Comparison of ENCODE assay signal across 10 cellular contexts in genomic region chr1:118960567-118961136, GRCh38. TPM values are rescaled to one million over a fixed set of nuclear protein-coding genes. Genes with fewer than 3 reads are reported as not detected.
DNase-seq lines count a peak whose midpoint lies in the region; ATAC-seq and TF ChIP-seq lines count a peak whose summit lies in the region.
"Had no signal": no experiment of that assay in that cellular context is flagged by ENCODE, and none has a peak within 500 bp of the region (broad histone marks: within the 10 kb centered on the region; RNA-seq: fewer than 3 reads in every experiment).

No MANE protein-coding gene starts in this region.

- no peaks in the 10 kb centered on the region for H3F3A ChIP-seq in smooth muscle cell (ENCODE audit: low read depth)

- no peak overlapping the region for H3K4me2 ChIP-seq in smooth muscle cell

- DNase-seq in OCI-M1 (lab: John Stamatoyannopoulos, UW): peak; percentile 65
- peak; percentile 61 for DNase-seq in left cardiac atrium
- peak; percentile 96 for DNase-seq in stromal cell of bone marrow (ENCODE audit: low read depth)
- no peak for DNase-seq in activated gamma-delta T cell (lab: John Stamatoyannopoulos, UW)
- no peak for DNase-seq in activated CD4-positive, alpha-beta T cell treated with anti-CD3 and anti-CD28 coated beads for 48 hours
- DNase-seq in smooth muscle cell (lab: John Stamatoyannopoulos, UW; ENCODE audit: unreplicated experiment): no peak
- DNase-seq: NCI-H187 treated with DMSO at 0.1 percent for 48 hours, T-helper 1 cell had no signal

- H2AFZ ChIP-seq in smooth muscle cell (ENCODE audit: low read depth): no peak overlapping the region

- 44% methylated on average over 7 of the region's 7 CpGs for WGBS in smooth muscle cell (ENCODE audit: low lambda C conversion rate)

- no peak for TF ChIP-seq CTCF in smooth muscle cell (IDR thresholded peaks at IDR 0.05; ENCODE audit: borderline replicate concordance, insufficient read depth, poor library complexity, severe bottlenecking)

- no peaks in the 10 kb centered on the region for H3K27me3 ChIP-seq in smooth muscle cell (ENCODE audit: low read depth)

- no peaks in the 10 kb centered on the region for H3K9me3 ChIP-seq in smooth muscle cell (replicated peaks; ENCODE audit: low read depth)

- H3K79me2 ChIP-seq in smooth muscle cell (ENCODE audit: low read depth): no peaks in the 10 kb centered on the region

- no peaks in the 10 kb centered on the region for H4K20me1 ChIP-seq in smooth muscle cell (ENCODE audit: low read depth)

- no peaks in the 10 kb centered on the region for H3K36me3 ChIP-seq in smooth muscle cell (ENCODE audit: low read depth)

- no peak overlapping the region for H3K9ac ChIP-seq in smooth muscle cell (ENCODE audit: low read depth)

- no peak overlapping the region for H3K4me3 ChIP-seq in smooth muscle cell

- intact Hi-C loops in left cardiac atrium (cut with DNase I): no loop called here

- ATAC-seq in GM19452 (IDR thresholded peaks at IDR 0.05; ENCODE audit: unreplicated experiment): peak; percentile 2
- peak; percentile 89 for ATAC-seq in left cardiac atrium
- ATAC-seq in GM19035 (IDR thresholded peaks at IDR 0.05; ENCODE audit: unreplicated experiment): no peak

- H3K4me1 ChIP-seq in smooth muscle cell (ENCODE audit: low read depth): peaks cover 12% of the 10 kb centered on the region

- no peak overlapping the region for H3K27ac ChIP-seq in smooth muscle cell (ENCODE audit: low read depth)

RNA-seq across cellular contexts. Expression of gene TBX15, which starts 27.5 kb away (rescaled TPM):
- 1 to 10 TPM; 2.2 to 4.5 TPM for total RNA-seq in left cardiac atrium
- total RNA-seq in smooth muscle cell: 3.5 and 7.4 TPM in 2 replicates
- polyA plus RNA-seq in smooth muscle cell: 2.1 and 2.7 TPM in 2 replicates

Comparison
In these comparisons a context has a peak if more than half of its experiments do, and no peak if none do; other contexts are left out.
1. DNase-seq: peak in OCI-M1 (single experiment), left cardiac atrium (single experiment) and stromal cell of bone marrow (single experiment); none in activated gamma-delta T cell (single experiment), activated CD4-positive, alpha-beta T cell treated with anti-CD3 and anti-CD28 coated beads for 48 hours (single experiment) and smooth muscle cell (single experiment).